1 cellular context compared by ENCODE assay signal in genomic region chr18:46369323-46369722, GRCh38.
TF ChIP-seq lines count a peak whose summit lies in the region.

No MANE protein-coding gene starts in this region.

TF ChIP-seq in IMR-90, 13 proteins besides CTCF, POLR2A, EP300 and RAD21 (continued from another document):
- TF ChIP-seq MXI1 (IDR thresholded peaks at IDR 0.05; ENCODE audit: borderline replicate concordance, low read depth, low read length): no peak
- TF ChIP-seq CHD1 (IDR thresholded peaks at IDR 0.05; ENCODE audit: low read depth, low read length): no peak
- TF ChIP-seq BHLHE40 (IDR thresholded peaks at IDR 0.05; ENCODE audit: low read depth, low read length): no peak
- TF ChIP-seq CEBPB (IDR thresholded peaks at IDR 0.05; ENCODE audit: low read depth, low read length): no peak
